2 cellular contexts compared by ENCODE assay signal in genomic region chr13:111633401-111633800, GRCh38.
TF ChIP-seq lines count a peak whose summit lies in the region.

No MANE protein-coding gene starts in this region.

TF ChIP-seq in GM23338, 12 proteins besides CTCF, POLR2A, EP300 and RAD21:
- TF ChIP-seq JUNB (IDR thresholded peaks at IDR 0.05; ENCODE audit: unreplicated experiment): no peak
- no peak for TF ChIP-seq ETS1 (IDR thresholded peaks at IDR 0.05)
- TF ChIP-seq ZNF462 (CRISPR knock-in tag; IDR thresholded peaks at IDR 0.05): no peak
TF ChIP-seq in GM23338: peak in this region for 0.

TF ChIP-seq in H1, 55 proteins besides CTCF, POLR2A, EP300 and RAD21:
- no peak for TF ChIP-seq ATF2 (IDR thresholded peaks at IDR 0.05; ENCODE audit: low read length)
- TF ChIP-seq HDAC6 (IDR thresholded peaks at IDR 0.05; ENCODE audit: low read depth, low read length): no peak
- TF ChIP-seq SP2 (IDR thresholded peaks at IDR 0.05; ENCODE audit: low read length): no peak
- no peak for TF ChIP-seq CREB1 (IDR thresholded peaks at IDR 0.05)
- TF ChIP-seq PHF8 (conservative IDR thresholded peaks at IDR 0.05; ENCODE audit: low read depth, low read length): no peak
- no peak for TF ChIP-seq NANOG (IDR thresholded peaks at IDR 0.05; ENCODE audit: insufficient read depth, low read depth, low read length, poor library complexity, severe bottlenecking)
- no peak for TF ChIP-seq SUZ12 (IDR thresholded peaks at IDR 0.05; ENCODE audit: low read length)
- TF ChIP-seq EZH2 (IDR thresholded peaks at IDR 0.05; ENCODE audit: low read depth, low read length, severe bottlenecking): no peak
- TF ChIP-seq MAX (IDR thresholded peaks at IDR 0.05): no peak
- no peak for TF ChIP-seq JUN (IDR thresholded peaks at IDR 0.05; ENCODE audit: low read depth, low read length)
- no peak for TF ChIP-seq SRF (IDR thresholded peaks at IDR 0.05; ENCODE audit: low read depth, low read length)
- TF ChIP-seq TAF7 (optimal IDR thresholded peaks at IDR 0.05; ENCODE audit: borderline replicate concordance, low read depth, low read length): no peak
- TF ChIP-seq CHD1 (IDR thresholded peaks at IDR 0.05; ENCODE audit: low read depth, low read length): no peak
- TF ChIP-seq GABPA (IDR thresholded peaks at IDR 0.05; ENCODE audit: borderline replicate concordance, insufficient read depth, low read length): no peak
- TF ChIP-seq TCF12 (IDR thresholded peaks at IDR 0.05; ENCODE audit: low read depth, low read length): no peak
- no peak for TF ChIP-seq ASH2L (IDR thresholded peaks at IDR 0.05; ENCODE audit: low read length)
- no peak for TF ChIP-seq USF2 (IDR thresholded peaks at IDR 0.05; ENCODE audit: low read length)
TF ChIP-seq in H1: peak in this region for 0.
